ENCODE assay signal across 10 cellular contexts in genomic region chr7:134602921-134603394, GRCh38. TPM values are rescaled to one million over a fixed set of nuclear protein-coding genes. Genes with fewer than 3 reads are reported as not detected.
DNase-seq lines count a peak whose midpoint lies in the region; ATAC-seq and TF ChIP-seq lines count a peak whose summit lies in the region.
"Had no signal": no experiment of that assay in that cellular context is flagged by ENCODE, and none has a peak within 500 bp of the region (broad histone marks: within the 10 kb centered on the region; RNA-seq: fewer than 3 reads in every experiment).

No MANE protein-coding gene starts in this region.

- no peak overlapping the region for H3K9ac ChIP-seq in colonic mucosa (ENCODE audit: low read depth in 2 of 2, low read length in 2 of 2)
- H3K9ac ChIP-seq in MM.1S (ENCODE audit: low read length): no peak overlapping the region
- H3K9ac ChIP-seq: BLaER1, KMS-11 had no signal

- H3K27ac ChIP-seq in A673 (ENCODE audit: low read depth, low read length, poor library complexity, severe bottlenecking) (peak overlapping the region; percentile 20), colonic mucosa (no peak overlapping the region), MM.1S (ENCODE audit: low read length) (no peak overlapping the region)
- H3K27ac ChIP-seq: BLaER1, KMS-11 had no signal

- H3K27me3 ChIP-seq in A673 (replicated peaks; ENCODE audit: insufficient read depth, low read depth, low read length, poor library complexity) (peaks cover 5% of the 10 kb centered on the region), colonic mucosa (no peaks in the 10 kb centered on the region), MM.1S (replicated peaks; ENCODE audit: insufficient read depth, low read length) (no peaks in the 10 kb centered on the region)
- H3K27me3 ChIP-seq: BLaER1 had no signal

- POLR2A ChIA-PET in A673 (lab: Charles Lee; ENCODE audit: low non-redundant PET): interaction anchor here (0.7 kb wide), 1 partner anchor 45 kb away, joined by 10 read pairs; no protein-coding TSS in a partner anchor

- ATAC-seq in GM18873 (IDR thresholded peaks at IDR 0.05; ENCODE audit: low FRiP score, unreplicated experiment): no peak

- no peaks in the 10 kb centered on the region for H3F3A ChIP-seq in MM.1S (ENCODE audit: insufficient read depth, low read length)

- TF ChIP-seq CTCF in A673 (conservative IDR thresholded peaks at IDR 0.05; ENCODE audit: low read depth, low read length) (no peak), NB4 (IDR thresholded peaks at IDR 0.05; ENCODE audit: low read depth, low read length) (no peak), colonic mucosa (IDR thresholded peaks at IDR 0.05) (no peak), MM.1S (IDR thresholded peaks at IDR 0.05; ENCODE audit: low read length) (no peak)

- no TSS peak for BruUV-seq in A673 (replicated peaks; lab: Mats Ljungman, UMichigan)

- CTCF ChIA-PET in A673 (lab: Charles Lee): interaction anchor here (0.9 kb wide), 1 partner anchor 170 kb away, joined by 5 read pairs; no protein-coding TSS in a partner anchor

- no peaks in the 10 kb centered on the region for H3K36me3 ChIP-seq in A673 (ENCODE audit: insufficient read depth, low read length, poor library complexity, severe bottlenecking)
- no peaks in the 10 kb centered on the region for H3K36me3 ChIP-seq in colonic mucosa
- H3K36me3 ChIP-seq in MM.1S (replicated peaks; ENCODE audit: insufficient read depth, low read length): no peaks in the 10 kb centered on the region
- H3K36me3 ChIP-seq: BLaER1 had no signal

- TF ChIP-seq POLR2A in NB4 (IDR thresholded peaks at IDR 0.05; ENCODE audit: extremely low read depth, insufficient read length): no peak

- H3K4me2 ChIP-seq in MM.1S (ENCODE audit: low read depth, low read length): no peak overlapping the region
- H3K4me2 ChIP-seq: BLaER1, KMS-11 had no signal

- H3K9me2 ChIP-seq in MM.1S (replicated peaks; ENCODE audit: insufficient read depth, low read length): no peaks in the 10 kb centered on the region

- intact Hi-C loops in A673 (cut with micrococcal nuclease; ENCODE audit: unreplicated experiment): no loop called here
- intact Hi-C loops in colonic mucosa (cut with DNase I): no loop called here

- peak; percentile 75 for DNase-seq in A673 (ENCODE audit: low spot score)
- peak; percentile 93 for DNase-seq in NB4 (ENCODE audit: low read depth)
- peak; percentile 19 for DNase-seq in colonic mucosa
- peak; percentile 55 for DNase-seq in myocyte (ENCODE audit: low read depth)
- DNase-seq in MM.1S: no peak
- DNase-seq in HK-2 (ENCODE audit: unreplicated experiment): no peak
- DNase-seq in HuH-7.5 (ENCODE audit: low spot score): no peak

- H2AFZ ChIP-seq in MM.1S (ENCODE audit: low read length): no peak overlapping the region

- peak overlapping the region; percentile 24 for H3K4me3 ChIP-seq in A673 (ENCODE audit: low read depth, low read length, poor library complexity, severe bottlenecking)
- H3K4me3 ChIP-seq in NB4 (ENCODE audit: low read depth, low read length): peak overlapping the region; percentile 70
- H3K4me3 ChIP-seq in colonic mucosa: no peak overlapping the region
- H3K4me3 ChIP-seq in MM.1S (ENCODE audit: low read length): no peak overlapping the region
- H3K4me3 ChIP-seq: BLaER1 had no signal

- no peaks in the 10 kb centered on the region for H3K79me2 ChIP-seq in MM.1S (ENCODE audit: low read length)

- H3K9me3 ChIP-seq in A673 (ENCODE audit: low read depth, low read length, poor library complexity, severe bottlenecking) (peaks cover 3% of the 10 kb centered on the region), colonic mucosa (no peaks in the 10 kb centered on the region), MM.1S (replicated peaks; ENCODE audit: insufficient read depth, low read length) (no peaks in the 10 kb centered on the region)

- no peaks in the 10 kb centered on the region for H4K20me1 ChIP-seq in MM.1S (ENCODE audit: insufficient read depth, low read length)
- H4K20me1 ChIP-seq: BLaER1 had no signal

- H3K4me1 ChIP-seq in A673 (ENCODE audit: insufficient read depth, low read length, poor library complexity, severe bottlenecking) (peaks cover 13% of the 10 kb centered on the region), colonic mucosa (no peaks in the 10 kb centered on the region), MM.1S (ENCODE audit: low read length) (no peaks in the 10 kb centered on the region)

RNA-seq across cellular contexts. Expression of gene BPGM, which starts 43.7 kb away (rescaled TPM):
- total RNA-seq in A673 (2021) (13.8 and 14.0 TPM in 2 replicates), colonic mucosa (10 to 100 TPM; 10.5 to 10.6 TPM), myocyte (34.0 and 45.0 TPM in 2 replicates)
- 43.4 TPM for polyA plus RNA-seq in myocyte (2012)

RNA-seq across cellular contexts. Expression of gene AKR1B15, which starts 54.0 kb away (rescaled TPM):
- total RNA-seq in A673 (2021) (not detected in 2 replicates), colonic mucosa (10 to 100 TPM in 1 of 2 donors, 1 to 10 TPM in 1; 6.5 to 10.6 TPM), myocyte (1.2 and 1.8 TPM in 2 replicates)
- polyA plus RNA-seq in myocyte (2012): 0.19 TPM

Comparison
In these comparisons a context has a peak if more than half of its experiments do, and no peak if none do; other contexts are left out.
1. DNase-seq: peak in A673 (single experiment), NB4 (single experiment), colonic mucosa (single experiment) and myocyte (single experiment); none in MM.1S (single experiment), HK-2 (single experiment) and HuH-7.5 (single experiment).
2. H3K4me3 ChIP-seq: peak in A673 (single experiment) and NB4 (single experiment); none in colonic mucosa (single experiment) and MM.1S (single experiment).